ENCODE assay signal across 16 cellular contexts in genomic region chr11:15671216-15671615, GRCh38.
"Had no signal": no experiment of that assay in that cellular context is flagged by ENCODE, and none has a peak within 500 bp of the region (broad histone marks: within the 10 kb centered on the region; RNA-seq: fewer than 3 reads in every experiment).

No MANE protein-coding gene starts in this region.

- DNase-seq: dermis blood vessel endothelial cell; hippocampal formation; kidney glomerular epithelial cell; mammary epithelial cell; psoas muscle; retina; stimulated activated naive CD4-positive, alpha-beta T cell; stomach; substantia nigra; transverse colon had no signal

- ATAC-seq: natural killer cell treated with Interleukin-12 subunit alpha and Interleukin-12 subunit beta and Interleukin-15 and Interleukin-18, amount 100 ng/mL, for 72 hours; psoas muscle; sciatic nerve had no signal

- H3K9me3 ChIP-seq: psoas muscle, thoracic aorta, transverse colon had no signal

- H3K27ac ChIP-seq: parathyroid adenoma, psoas muscle, stomach, thoracic aorta, transverse colon had no signal

- H3K9ac ChIP-seq: parathyroid adenoma had no signal

- H3K36me3 Mint-ChIP-seq: mesothelial cell of epicardium; natural killer cell treated with Interleukin-12 subunit alpha and Interleukin-12 subunit beta and Interleukin-15 and Interleukin-18, amount 100 ng/mL, for 72 hours had no signal

- H3K27me3 ChIP-seq: heart left ventricle, stomach, transverse colon had no signal

- H3K4me1 ChIP-seq: parathyroid adenoma, transverse colon had no signal

- H3K27ac Mint-ChIP-seq: mesothelial cell of epicardium; natural killer cell treated with Interleukin-12 subunit alpha and Interleukin-12 subunit beta and Interleukin-15 and Interleukin-18, amount 100 ng/mL, for 72 hours had no signal

- H3K4me3 ChIP-seq: heart left ventricle, psoas muscle, stomach, thoracic aorta, transverse colon had no signal

- H3K4me3 Mint-ChIP-seq: mesothelial cell of epicardium; natural killer cell treated with Interleukin-12 subunit alpha and Interleukin-12 subunit beta and Interleukin-15 and Interleukin-18, amount 100 ng/mL, for 72 hours had no signal

- H3K36me3 ChIP-seq: heart left ventricle, stomach, thoracic aorta, transverse colon had no signal
